37 cellular contexts compared by ENCODE assay signal in the genomic region with DNA sequence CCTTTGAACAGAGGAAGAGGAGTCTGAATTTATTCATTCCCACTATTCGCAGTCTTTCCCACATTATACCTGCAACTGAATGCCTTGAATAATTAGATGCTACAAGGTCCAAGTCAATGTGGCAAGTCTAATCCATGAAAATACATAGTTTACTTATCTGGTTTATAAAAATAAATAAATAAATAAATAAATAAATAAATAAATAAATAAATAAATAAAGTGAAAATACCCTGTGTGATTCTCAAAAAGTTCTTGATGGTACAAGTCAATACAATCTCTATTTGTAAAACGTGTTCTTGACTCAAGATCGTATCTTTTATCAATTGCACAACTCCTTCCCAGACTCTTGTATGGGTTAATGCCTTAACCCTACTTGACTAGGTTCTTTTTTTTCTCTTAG.
"Had no signal": no experiment of that assay in that cellular context is flagged by ENCODE, and none has a peak within 500 bp of the region (broad histone marks: within the 10 kb centered on the region; RNA-seq: fewer than 3 reads in every experiment).

No MANE protein-coding gene starts in this region.

- H3K36me3 ChIP-seq: MG63 had no signal

- H3K4me3 ChIP-seq: MG63 had no signal

- H3K9me3 ChIP-seq: MG63 had no signal

- DNase-seq: Karpas-422, MG63, MM.1S, MV-4-11, NCI-H1048, NCI-H1092, NCI-H1092 treated with DMSO at 0.1 percent for 48 hours, NCI-H1105, NCI-H1105 treated with DMSO at 0.1 percent for 48 hours, NCI-H1417, NCI-H1417 treated with DMSO at 0.1 percent for 48 hours, NCI-H1436, NCI-H1436 treated with DMSO at 0.1 percent for 48 hours, NCI-H146, NCI-H1694, NCI-H1694 treated with DMSO at 0.1 percent for 48 hours, NCI-H187, NCI-H187 treated with DMSO at 0.1 percent for 48 hours, NCI-H1930, NCI-H2029, NCI-H2029 treated with DMSO at 0.1 percent for 48 hours, NCI-H2081, NCI-H2081 treated with DMSO at 0.1 percent for 48 hours, NCI-H2107, NCI-H2171, NCI-H2171 treated with DMSO at 0.1 percent for 48 hours, NCI-H2227 treated with DMSO at 0.1 percent for 48 hours, NCI-H226, NCI-H345, NCI-H446, NCI-H446 treated with DMSO at 0.1 percent for 48 hours, NCI-H510A, NCI-H510A treated with DMSO at 0.1 percent for 48 hours, NCI-H524, NCI-H524 treated with DMSO at 0.1 percent for 48 hours, NCI-H526, NCI-H526 treated with DMSO at 0.1 percent for 48 hours had no signal
